1 cellular context compared by ENCODE assay signal in the genomic region with DNA sequence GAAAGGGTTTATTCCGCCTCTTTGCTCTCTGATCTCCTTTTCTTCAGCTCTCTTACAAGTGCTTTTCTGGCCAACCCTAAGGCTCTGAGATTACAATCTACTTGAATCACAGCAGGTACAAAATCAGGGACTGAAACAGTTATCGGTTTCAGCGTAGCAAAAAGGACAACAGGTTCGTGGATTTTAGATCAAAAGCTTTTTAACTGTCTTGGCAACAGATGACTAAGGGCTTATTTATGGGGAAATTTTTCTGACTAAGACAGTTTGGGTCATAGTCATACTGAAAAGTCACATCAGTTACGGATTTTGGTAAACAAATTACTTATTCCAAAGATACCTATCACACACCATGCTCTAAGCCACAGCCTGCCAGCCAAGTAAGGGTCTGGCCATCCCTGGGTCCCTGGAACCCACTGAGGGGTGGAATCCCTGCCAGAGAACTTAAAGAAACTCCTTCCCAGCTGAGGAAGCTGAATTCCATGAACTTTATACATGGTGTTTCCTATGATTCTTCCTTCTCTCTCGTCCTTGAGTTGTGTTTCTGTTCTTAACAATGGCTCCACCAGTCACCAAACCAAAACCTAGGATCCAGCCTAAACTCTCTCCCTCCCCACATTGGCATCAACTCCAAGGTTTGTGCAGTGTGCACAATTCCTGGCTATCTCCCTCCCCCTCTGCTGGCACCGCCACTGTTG.
TF ChIP-seq lines count a peak whose summit lies in the region.

No MANE protein-coding gene starts in this region.

TF ChIP-seq in GM12878, 131 proteins besides CTCF, POLR2A, EP300 and RAD21 (continued from another document and continues in another):
- TF ChIP-seq, protein P1, sequence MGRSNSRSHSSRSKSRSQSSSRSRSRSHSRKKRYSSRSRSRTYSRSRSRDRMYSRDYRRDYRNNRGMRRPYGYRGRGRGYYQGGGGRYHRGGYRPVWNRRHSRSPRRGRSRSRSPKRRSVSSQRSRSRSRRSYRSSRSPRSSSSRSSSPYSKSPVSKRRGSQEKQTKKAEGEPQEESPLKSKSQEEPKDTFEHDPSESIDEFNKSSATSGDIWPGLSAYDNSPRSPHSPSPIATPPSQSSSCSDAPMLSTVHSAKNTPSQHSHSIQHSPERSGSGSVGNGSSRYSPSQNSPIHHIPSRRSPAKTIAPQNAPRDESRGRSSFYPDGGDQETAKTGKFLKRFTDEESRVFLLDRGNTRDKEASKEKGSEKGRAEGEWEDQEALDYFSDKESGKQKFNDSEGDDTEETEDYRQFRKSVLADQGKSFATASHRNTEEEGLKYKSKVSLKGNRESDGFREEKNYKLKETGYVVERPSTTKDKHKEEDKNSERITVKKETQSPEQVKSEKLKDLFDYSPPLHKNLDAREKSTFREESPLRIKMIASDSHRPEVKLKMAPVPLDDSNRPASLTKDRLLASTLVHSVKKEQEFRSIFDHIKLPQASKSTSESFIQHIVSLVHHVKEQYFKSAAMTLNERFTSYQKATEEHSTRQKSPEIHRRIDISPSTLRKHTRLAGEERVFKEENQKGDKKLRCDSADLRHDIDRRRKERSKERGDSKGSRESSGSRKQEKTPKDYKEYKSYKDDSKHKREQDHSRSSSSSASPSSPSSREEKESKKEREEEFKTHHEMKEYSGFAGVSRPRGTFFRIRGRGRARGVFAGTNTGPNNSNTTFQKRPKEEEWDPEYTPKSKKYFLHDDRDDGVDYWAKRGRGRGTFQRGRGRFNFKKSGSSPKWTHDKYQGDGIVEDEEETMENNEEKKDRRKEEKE (IDR thresholded peaks at IDR 0.05), result no peak
- TF ChIP-seq MEF2A (IDR thresholded peaks at IDR 0.05; ENCODE audit: insufficient read depth, low read depth, low read length) (peak; percentile 88), NR2C2 (IDR thresholded peaks at IDR 0.05; ENCODE audit: borderline replicate concordance, control insufficient read depth, insufficient read length, low read depth) (no peak), ASH2L (IDR thresholded peaks at IDR 0.05; ENCODE audit: borderline replicate concordance, low read depth) (no peak), TBL1XR1 (IDR thresholded peaks at IDR 0.05; ENCODE audit: low read depth, low read length) (peak; percentile 81; the same call in 1 of the 2 replicates), FOS (IDR thresholded peaks at IDR 0.05; ENCODE audit: borderline replicate concordance, extremely low read depth, insufficient read length) (no peak), ZZZ3 (IDR thresholded peaks at IDR 0.05; ENCODE audit: control insufficient read depth, insufficient read length, low read depth) (no peak), ZNF24 (IDR thresholded peaks at IDR 0.05) (peak; percentile 82), KAT2A (conservative IDR thresholded peaks at IDR 0.05; ENCODE audit: control insufficient read depth, low read depth, low read length) (no peak), BHLHE40 (IDR thresholded peaks at IDR 0.05; ENCODE audit: borderline replicate concordance in 1 of 2, low read depth in 2 of 2, low read length in 1 of 2) (peak; percentile 65 to 75), JUNB (IDR thresholded peaks at IDR 0.05) (peak; percentile 99), ATF7 (IDR thresholded peaks at IDR 0.05; ENCODE audit: low read depth) (peak; percentile 85), RB1 (IDR thresholded peaks at IDR 0.05; ENCODE audit: borderline replicate concordance) (no peak), EZH2 (IDR thresholded peaks at IDR 0.05; ENCODE audit: borderline replicate concordance, control insufficient read depth, low read depth, low read length) (0 out of 2 replicates have a peak, but pooled peaks have one; percentile 46), TCF7 (IDR thresholded peaks at IDR 0.05; ENCODE audit: borderline replicate concordance) (peak; percentile 98), NFIC (IDR thresholded peaks at IDR 0.05; ENCODE audit: low read depth, low read length) (peak; percentile 97), YY1 (IDR thresholded peaks at IDR 0.05; ENCODE audit: low read depth, low read length) (no peak; the same call in 1 of the 2 replicates), HCFC1 (IDR thresholded peaks at IDR 0.05; ENCODE audit: low read length) (no peak), CREB1 (IDR thresholded peaks at IDR 0.05; ENCODE audit: low read depth) (peak; percentile 92), ZBED1 (IDR thresholded peaks at IDR 0.05; ENCODE audit: borderline replicate concordance) (peak; percentile 45; the same call in 1 of the 2 replicates), SUPT20H (IDR thresholded peaks at IDR 0.05; ENCODE audit: borderline replicate concordance, control insufficient read depth, low read depth, low read length) (no peak), SUZ12 (IDR thresholded peaks at IDR 0.05; ENCODE audit: unreplicated experiment) (no peak), LARP7 (IDR thresholded peaks at IDR 0.05) (no peak), GATAD2B (conservative IDR thresholded peaks at IDR 0.05; ENCODE audit: low read depth) (peak; percentile 55), SMARCA5 (IDR thresholded peaks at IDR 0.05) (peak; percentile 15; the same call in 1 of the 2 replicates), PAX8 (IDR thresholded peaks at IDR 0.05) (no peak), STAT1 (conservative IDR thresholded peaks at IDR 0.05) (no peak), TCF12 (IDR thresholded peaks at IDR 0.05; ENCODE audit: low read depth, low read length) (no peak), HDAC6 (IDR thresholded peaks at IDR 0.05; ENCODE audit: unreplicated experiment) (no peak), ZNF207 (IDR thresholded peaks at IDR 0.05; ENCODE audit: borderline replicate concordance) (peak; percentile 11; the same call in 1 of the 2 replicates), TCF3 (IDR thresholded peaks at IDR 0.05; ENCODE audit: borderline replicate concordance, insufficient read depth, low read depth, low read length) (no peak)
- TF ChIP-seq, protein P2, sequence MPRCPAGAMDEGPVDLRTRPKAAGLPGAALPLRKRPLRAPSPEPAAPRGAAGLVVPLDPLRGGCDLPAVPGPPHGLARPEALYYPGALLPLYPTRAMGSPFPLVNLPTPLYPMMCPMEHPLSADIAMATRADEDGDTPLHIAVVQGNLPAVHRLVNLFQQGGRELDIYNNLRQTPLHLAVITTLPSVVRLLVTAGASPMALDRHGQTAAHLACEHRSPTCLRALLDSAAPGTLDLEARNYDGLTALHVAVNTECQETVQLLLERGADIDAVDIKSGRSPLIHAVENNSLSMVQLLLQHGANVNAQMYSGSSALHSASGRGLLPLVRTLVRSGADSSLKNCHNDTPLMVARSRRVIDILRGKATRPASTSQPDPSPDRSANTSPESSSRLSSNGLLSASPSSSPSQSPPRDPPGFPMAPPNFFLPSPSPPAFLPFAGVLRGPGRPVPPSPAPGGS (IDR thresholded peaks at IDR 0.05; ENCODE audit: borderline replicate concordance, insufficient read depth, low read depth, low read length, poor library complexity, severe bottlenecking), result peak; percentile 94
- TF ChIP-seq, protein P3, sequence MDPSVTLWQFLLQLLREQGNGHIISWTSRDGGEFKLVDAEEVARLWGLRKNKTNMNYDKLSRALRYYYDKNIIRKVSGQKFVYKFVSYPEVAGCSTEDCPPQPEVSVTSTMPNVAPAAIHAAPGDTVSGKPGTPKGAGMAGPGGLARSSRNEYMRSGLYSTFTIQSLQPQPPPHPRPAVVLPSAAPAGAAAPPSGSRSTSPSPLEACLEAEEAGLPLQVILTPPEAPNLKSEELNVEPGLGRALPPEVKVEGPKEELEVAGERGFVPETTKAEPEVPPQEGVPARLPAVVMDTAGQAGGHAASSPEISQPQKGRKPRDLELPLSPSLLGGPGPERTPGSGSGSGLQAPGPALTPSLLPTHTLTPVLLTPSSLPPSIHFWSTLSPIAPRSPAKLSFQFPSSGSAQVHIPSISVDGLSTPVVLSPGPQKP (IDR thresholded peaks at IDR 0.05; ENCODE audit: low read depth, low read length), result no peak
- TF ChIP-seq, protein P4, sequence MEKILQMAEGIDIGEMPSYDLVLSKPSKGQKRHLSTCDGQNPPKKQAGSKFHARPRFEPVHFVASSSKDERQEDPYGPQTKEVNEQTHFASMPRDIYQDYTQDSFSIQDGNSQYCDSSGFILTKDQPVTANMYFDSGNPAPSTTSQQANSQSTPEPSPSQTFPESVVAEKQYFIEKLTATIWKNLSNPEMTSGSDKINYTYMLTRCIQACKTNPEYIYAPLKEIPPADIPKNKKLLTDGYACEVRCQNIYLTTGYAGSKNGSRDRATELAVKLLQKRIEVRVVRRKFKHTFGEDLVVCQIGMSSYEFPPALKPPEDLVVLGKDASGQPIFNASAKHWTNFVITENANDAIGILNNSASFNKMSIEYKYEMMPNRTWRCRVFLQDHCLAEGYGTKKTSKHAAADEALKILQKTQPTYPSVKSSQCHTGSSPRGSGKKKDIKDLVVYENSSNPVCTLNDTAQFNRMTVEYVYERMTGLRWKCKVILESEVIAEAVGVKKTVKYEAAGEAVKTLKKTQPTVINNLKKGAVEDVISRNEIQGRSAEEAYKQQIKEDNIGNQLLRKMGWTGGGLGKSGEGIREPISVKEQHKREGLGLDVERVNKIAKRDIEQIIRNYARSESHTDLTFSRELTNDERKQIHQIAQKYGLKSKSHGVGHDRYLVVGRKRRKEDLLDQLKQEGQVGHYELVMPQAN (conservative IDR thresholded peaks at IDR 0.05), result no peak
- TF ChIP-seq, protein P5, sequence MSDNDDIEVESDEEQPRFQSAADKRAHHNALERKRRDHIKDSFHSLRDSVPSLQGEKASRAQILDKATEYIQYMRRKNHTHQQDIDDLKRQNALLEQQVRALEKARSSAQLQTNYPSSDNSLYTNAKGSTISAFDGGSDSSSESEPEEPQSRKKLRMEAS (IDR thresholded peaks at IDR 0.05; ENCODE audit: low read depth, low read length), result no peak
- TF ChIP-seq, protein P6, sequence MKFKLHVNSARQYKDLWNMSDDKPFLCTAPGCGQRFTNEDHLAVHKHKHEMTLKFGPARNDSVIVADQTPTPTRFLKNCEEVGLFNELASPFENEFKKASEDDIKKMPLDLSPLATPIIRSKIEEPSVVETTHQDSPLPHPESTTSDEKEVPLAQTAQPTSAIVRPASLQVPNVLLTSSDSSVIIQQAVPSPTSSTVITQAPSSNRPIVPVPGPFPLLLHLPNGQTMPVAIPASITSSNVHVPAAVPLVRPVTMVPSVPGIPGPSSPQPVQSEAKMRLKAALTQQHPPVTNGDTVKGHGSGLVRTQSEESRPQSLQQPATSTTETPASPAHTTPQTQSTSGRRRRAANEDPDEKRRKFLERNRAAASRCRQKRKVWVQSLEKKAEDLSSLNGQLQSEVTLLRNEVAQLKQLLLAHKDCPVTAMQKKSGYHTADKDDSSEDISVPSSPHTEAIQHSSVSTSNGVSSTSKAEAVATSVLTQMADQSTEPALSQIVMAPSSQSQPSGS (IDR thresholded peaks at IDR 0.05; ENCODE audit: low read length), result peak; percentile 94
- TF ChIP-seq, protein P7, sequence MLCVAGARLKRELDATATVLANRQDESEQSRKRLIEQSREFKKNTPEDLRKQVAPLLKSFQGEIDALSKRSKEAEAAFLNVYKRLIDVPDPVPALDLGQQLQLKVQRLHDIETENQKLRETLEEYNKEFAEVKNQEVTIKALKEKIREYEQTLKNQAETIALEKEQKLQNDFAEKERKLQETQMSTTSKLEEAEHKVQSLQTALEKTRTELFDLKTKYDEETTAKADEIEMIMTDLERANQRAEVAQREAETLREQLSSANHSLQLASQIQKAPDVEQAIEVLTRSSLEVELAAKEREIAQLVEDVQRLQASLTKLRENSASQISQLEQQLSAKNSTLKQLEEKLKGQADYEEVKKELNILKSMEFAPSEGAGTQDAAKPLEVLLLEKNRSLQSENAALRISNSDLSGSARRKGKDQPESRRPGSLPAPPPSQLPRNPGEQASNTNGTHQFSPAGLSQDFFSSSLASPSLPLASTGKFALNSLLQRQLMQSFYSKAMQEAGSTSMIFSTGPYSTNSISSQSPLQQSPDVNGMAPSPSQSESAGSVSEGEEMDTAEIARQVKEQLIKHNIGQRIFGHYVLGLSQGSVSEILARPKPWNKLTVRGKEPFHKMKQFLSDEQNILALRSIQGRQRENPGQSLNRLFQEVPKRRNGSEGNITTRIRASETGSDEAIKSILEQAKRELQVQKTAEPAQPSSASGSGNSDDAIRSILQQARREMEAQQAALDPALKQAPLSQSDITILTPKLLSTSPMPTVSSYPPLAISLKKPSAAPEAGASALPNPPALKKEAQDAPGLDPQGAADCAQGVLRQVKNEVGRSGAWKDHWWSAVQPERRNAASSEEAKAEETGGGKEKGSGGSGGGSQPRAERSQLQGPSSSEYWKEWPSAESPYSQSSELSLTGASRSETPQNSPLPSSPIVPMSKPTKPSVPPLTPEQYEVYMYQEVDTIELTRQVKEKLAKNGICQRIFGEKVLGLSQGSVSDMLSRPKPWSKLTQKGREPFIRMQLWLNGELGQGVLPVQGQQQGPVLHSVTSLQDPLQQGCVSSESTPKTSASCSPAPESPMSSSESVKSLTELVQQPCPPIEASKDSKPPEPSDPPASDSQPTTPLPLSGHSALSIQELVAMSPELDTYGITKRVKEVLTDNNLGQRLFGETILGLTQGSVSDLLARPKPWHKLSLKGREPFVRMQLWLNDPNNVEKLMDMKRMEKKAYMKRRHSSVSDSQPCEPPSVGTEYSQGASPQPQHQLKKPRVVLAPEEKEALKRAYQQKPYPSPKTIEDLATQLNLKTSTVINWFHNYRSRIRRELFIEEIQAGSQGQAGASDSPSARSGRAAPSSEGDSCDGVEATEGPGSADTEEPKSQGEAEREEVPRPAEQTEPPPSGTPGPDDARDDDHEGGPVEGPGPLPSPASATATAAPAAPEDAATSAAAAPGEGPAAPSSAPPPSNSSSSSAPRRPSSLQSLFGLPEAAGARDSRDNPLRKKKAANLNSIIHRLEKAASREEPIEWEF (IDR thresholded peaks at IDR 0.05; ENCODE audit: insufficient replicate concordance, low read depth, low read length), result no peak
- TF ChIP-seq, protein P8, sequence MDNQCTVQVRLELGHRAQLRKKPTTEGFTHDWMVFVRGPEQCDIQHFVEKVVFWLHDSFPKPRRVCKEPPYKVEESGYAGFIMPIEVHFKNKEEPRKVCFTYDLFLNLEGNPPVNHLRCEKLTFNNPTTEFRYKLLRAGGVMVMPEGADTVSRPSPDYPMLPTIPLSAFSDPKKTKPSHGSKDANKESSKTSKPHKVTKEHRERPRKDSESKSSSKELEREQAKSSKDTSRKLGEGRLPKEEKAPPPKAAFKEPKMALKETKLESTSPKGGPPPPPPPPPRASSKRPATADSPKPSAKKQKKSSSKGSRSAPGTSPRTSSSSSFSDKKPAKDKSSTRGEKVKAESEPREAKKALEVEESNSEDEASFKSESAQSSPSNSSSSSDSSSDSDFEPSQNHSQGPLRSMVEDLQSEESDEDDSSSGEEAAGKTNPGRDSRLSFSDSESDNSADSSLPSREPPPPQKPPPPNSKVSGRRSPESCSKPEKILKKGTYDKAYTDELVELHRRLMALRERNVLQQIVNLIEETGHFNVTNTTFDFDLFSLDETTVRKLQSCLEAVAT (IDR thresholded peaks at IDR 0.05), result peak; percentile 1; the same call in 1 of the 2 replicates
- TF ChIP-seq, protein P9, sequence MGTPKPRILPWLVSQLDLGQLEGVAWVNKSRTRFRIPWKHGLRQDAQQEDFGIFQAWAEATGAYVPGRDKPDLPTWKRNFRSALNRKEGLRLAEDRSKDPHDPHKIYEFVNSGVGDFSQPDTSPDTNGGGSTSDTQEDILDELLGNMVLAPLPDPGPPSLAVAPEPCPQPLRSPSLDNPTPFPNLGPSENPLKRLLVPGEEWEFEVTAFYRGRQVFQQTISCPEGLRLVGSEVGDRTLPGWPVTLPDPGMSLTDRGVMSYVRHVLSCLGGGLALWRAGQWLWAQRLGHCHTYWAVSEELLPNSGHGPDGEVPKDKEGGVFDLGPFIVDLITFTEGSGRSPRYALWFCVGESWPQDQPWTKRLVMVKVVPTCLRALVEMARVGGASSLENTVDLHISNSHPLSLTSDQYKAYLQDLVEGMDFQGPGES (IDR thresholded peaks at IDR 0.05), result 0 out of 2 replicates have a peak, but pooled peaks have one; percentile 28
- TF ChIP-seq, protein P10, sequence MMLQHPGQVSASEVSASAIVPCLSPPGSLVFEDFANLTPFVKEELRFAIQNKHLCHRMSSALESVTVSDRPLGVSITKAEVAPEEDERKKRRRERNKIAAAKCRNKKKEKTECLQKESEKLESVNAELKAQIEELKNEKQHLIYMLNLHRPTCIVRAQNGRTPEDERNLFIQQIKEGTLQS (IDR thresholded peaks at IDR 0.05; ENCODE audit: borderline replicate concordance, extremely low read depth, low read depth, low read length), result no peak
